In the genomic region with DNA sequence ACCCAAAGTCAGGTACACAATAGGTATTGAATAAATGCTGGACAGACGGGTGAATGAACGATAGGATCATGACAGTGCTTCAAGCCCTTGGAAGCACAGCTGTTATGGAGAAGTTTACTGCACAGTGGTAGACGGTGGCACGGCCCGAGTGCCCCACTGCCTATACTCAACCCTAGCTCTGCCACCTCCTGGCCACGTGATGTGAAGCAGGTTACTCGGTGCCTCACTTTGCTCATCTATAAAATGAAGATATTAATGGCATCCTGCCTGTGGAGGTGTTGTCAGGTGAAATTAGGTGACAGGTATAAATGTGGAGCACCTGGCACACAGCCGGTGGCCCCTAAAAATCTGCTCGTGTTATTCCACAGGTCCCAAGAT, we compare ENCODE assay signal across 1 cellular context.
TF ChIP-seq lines count a peak whose summit lies in the region.

No MANE protein-coding gene starts in this region.

TF ChIP-seq in GM23338, 12 proteins besides CTCF, POLR2A, EP300 and RAD21 (continued from another document):
- TF ChIP-seq ZNF462 (CRISPR knock-in tag; IDR thresholded peaks at IDR 0.05) (no peak), EZH2phosphoT487 (IDR thresholded peaks at IDR 0.05; ENCODE audit: unreplicated experiment) (no peak), NANOG (IDR thresholded peaks at IDR 0.05; ENCODE audit: borderline replicate concordance) (no peak), POLR2AphosphoS5 (IDR thresholded peaks at IDR 0.05; ENCODE audit: low read depth) (no peak), CREB1 (CRISPR knock-in tag; IDR thresholded peaks at IDR 0.05; ENCODE audit: low read depth) (no peak)
- TF ChIP-seq, protein P1, sequence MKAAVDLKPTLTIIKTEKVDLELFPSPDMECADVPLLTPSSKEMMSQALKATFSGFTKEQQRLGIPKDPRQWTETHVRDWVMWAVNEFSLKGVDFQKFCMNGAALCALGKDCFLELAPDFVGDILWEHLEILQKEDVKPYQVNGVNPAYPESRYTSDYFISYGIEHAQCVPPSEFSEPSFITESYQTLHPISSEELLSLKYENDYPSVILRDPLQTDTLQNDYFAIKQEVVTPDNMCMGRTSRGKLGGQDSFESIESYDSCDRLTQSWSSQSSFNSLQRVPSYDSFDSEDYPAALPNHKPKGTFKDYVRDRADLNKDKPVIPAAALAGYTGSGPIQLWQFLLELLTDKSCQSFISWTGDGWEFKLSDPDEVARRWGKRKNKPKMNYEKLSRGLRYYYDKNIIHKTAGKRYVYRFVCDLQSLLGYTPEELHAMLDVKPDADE (IDR thresholded peaks at IDR 0.05) = no peak
- TF ChIP-seq, protein P2, sequence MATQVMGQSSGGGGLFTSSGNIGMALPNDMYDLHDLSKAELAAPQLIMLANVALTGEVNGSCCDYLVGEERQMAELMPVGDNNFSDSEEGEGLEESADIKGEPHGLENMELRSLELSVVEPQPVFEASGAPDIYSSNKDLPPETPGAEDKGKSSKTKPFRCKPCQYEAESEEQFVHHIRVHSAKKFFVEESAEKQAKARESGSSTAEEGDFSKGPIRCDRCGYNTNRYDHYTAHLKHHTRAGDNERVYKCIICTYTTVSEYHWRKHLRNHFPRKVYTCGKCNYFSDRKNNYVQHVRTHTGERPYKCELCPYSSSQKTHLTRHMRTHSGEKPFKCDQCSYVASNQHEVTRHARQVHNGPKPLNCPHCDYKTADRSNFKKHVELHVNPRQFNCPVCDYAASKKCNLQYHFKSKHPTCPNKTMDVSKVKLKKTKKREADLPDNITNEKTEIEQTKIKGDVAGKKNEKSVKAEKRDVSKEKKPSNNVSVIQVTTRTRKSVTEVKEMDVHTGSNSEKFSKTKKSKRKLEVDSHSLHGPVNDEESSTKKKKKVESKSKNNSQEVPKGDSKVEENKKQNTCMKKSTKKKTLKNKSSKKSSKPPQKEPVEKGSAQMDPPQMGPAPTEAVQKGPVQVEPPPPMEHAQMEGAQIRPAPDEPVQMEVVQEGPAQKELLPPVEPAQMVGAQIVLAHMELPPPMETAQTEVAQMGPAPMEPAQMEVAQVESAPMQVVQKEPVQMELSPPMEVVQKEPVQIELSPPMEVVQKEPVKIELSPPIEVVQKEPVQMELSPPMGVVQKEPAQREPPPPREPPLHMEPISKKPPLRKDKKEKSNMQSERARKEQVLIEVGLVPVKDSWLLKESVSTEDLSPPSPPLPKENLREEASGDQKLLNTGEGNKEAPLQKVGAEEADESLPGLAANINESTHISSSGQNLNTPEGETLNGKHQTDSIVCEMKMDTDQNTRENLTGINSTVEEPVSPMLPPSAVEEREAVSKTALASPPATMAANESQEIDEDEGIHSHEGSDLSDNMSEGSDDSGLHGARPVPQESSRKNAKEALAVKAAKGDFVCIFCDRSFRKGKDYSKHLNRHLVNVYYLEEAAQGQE (IDR thresholded peaks at IDR 0.05; ENCODE audit: unreplicated experiment) = no peak
